ENCODE assay signal across 9 cellular contexts in the genomic region with DNA sequence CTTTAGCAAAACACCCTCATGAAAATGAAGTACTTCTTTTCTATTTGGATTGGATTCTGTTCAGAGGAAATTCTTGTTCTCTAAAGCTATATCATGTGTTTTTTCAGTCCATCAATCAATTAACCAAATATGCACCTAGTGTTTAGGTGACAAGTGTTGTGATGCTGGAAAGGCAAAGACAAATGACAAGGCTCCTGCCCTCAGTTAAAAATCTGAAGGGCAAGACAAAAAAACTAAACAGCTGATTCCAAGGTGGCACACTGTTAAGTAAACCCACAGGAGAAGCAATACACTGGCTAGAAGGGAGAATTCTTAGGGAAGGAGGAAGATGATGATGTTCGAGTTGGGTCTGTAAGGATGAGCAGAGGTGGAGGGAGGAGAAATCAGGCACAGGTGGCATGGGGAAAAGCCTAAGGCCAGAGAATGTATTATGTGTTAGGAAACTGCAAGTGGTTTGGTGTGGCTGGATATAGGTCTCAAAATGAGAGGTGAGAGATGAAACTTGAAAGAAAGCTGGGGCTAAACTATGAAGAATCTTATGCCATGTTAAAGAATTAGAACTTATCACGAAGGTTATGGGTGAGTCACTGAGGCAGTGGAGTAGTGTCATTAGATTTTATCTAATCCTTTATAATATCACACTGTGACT. TPM values are rescaled to one million over a fixed set of nuclear protein-coding genes. Genes with fewer than 3 reads are reported as not detected.
DNase-seq lines count a peak whose midpoint lies in the region; ATAC-seq and TF ChIP-seq lines count a peak whose summit lies in the region.
"Had no signal": no experiment of that assay in that cellular context is flagged by ENCODE, and none has a peak within 500 bp of the region (broad histone marks: within the 10 kb centered on the region; RNA-seq: fewer than 3 reads in every experiment).

No MANE protein-coding gene starts in this region.

- H3K27me3 Mint-ChIP-seq in progenitor cell of endocrine pancreas, result no peaks in the 10 kb centered on the region

- H3K4me3 Mint-ChIP-seq in progenitor cell of endocrine pancreas (ENCODE audit: low read depth), result no peak overlapping the region

- peaks cover 3% of the 10 kb centered on the region for H3K9me3 Mint-ChIP-seq in progenitor cell of endocrine pancreas (ENCODE audit: low read depth)

- H3K4me1 Mint-ChIP-seq in progenitor cell of endocrine pancreas (ENCODE audit: low read depth), result peaks cover 15% of the 10 kb centered on the region

- peaks cover 7% of the 10 kb centered on the region for H3K36me3 Mint-ChIP-seq in progenitor cell of endocrine pancreas (ENCODE audit: insufficient read depth)

- TF ChIP-seq CTCF in GM10266 (IDR thresholded peaks at IDR 0.05; ENCODE audit: control insufficient read depth, insufficient read depth, low read depth, missing control alignments), result no peak
- no peak for TF ChIP-seq CTCF in progenitor cell of endocrine pancreas (IDR thresholded peaks at IDR 0.05; ENCODE audit: unreplicated experiment)

- peak; percentile 17 for DNase-seq in GM10266 (ENCODE audit: extremely low spot score)
- peak; percentile 7 for DNase-seq in astrocyte of the hippocampus (ENCODE audit: low read depth, low spot score)
- no peak for DNase-seq in T-helper 9 cell
- no peak for DNase-seq in NCI-H1092 treated with DMSO at 0.1 percent for 48 hours (lab: John Stamatoyannopoulos, UW)
- no peak for DNase-seq in NCI-H2107 (lab: John Stamatoyannopoulos, UW)
- DNase-seq in progenitor cell of endocrine pancreas (ENCODE audit: low spot score, unreplicated experiment), result no peak

- peak; percentile 61 for ATAC-seq in GM21367 (IDR thresholded peaks at IDR 0.05; ENCODE audit: unreplicated experiment)
- ATAC-seq in HG03457 (IDR thresholded peaks at IDR 0.05; ENCODE audit: unreplicated experiment), result peak; percentile 38
- ATAC-seq: HCT116 had no signal

- no peak overlapping the region for H3K27ac Mint-ChIP-seq in progenitor cell of endocrine pancreas

RNA-seq across cellular contexts. Expression of gene GFI1, which starts 51.8 kb away (rescaled TPM):
- 0.17 and 0.31 TPM in 2 replicates for total RNA-seq in progenitor cell of endocrine pancreas

Comparison
In these comparisons a context has a peak if more than half of its experiments do, and no peak if none do; other contexts are left out.
1. DNase-seq: peak in GM10266 (single experiment) and astrocyte of the hippocampus (single experiment); none in T-helper 9 cell (single experiment), NCI-H1092 treated with DMSO at 0.1 percent for 48 hours (single experiment), NCI-H2107 (single experiment) and progenitor cell of endocrine pancreas (single experiment).